Comparison of ENCODE assay signal across 13 cellular contexts in genomic region chr2:5914831-5915611, GRCh38.
DNase-seq lines count a peak whose midpoint lies in the region; ATAC-seq and TF ChIP-seq lines count a peak whose summit lies in the region.
"Had no signal": no experiment of that assay in that cellular context is flagged by ENCODE, and none has a peak within 500 bp of the region (broad histone marks: within the 10 kb centered on the region; RNA-seq: fewer than 3 reads in every experiment).

No MANE protein-coding gene starts in this region.

- H3K36me3 Mint-ChIP-seq in natural killer cell, result no peaks in the 10 kb centered on the region
- H3K36me3 Mint-ChIP-seq: activated CD4-positive, alpha-beta memory T cell treated with anti-CD3 and anti-CD28 coated beads for 36 hours had no signal

- H3K36me3 ChIP-seq in skeletal muscle tissue (ENCODE audit: control insufficient read depth in 3 of 3, insufficient read depth in 3 of 3, low read length in 3 of 3), result no peaks in the 10 kb centered on the region

- H3K4me3 ChIP-seq in skeletal muscle tissue (ENCODE audit: low read length in 3 of 3), result peak overlapping the region in 1 of 3 donors; percentile 39

- no peaks in the 10 kb centered on the region for H3K27me3 ChIP-seq in skeletal muscle tissue (ENCODE audit: control insufficient read depth in 3 of 3, insufficient read depth in 3 of 3, low read length in 3 of 3)

- no peaks in the 10 kb centered on the region for H3K9me3 ChIP-seq in skeletal muscle tissue (ENCODE audit: control insufficient read depth in 3 of 3, low read length in 3 of 3)

- intact Hi-C loops in natural killer cell (cut with micrococcal nuclease), result no loop called here

- no peak for TF ChIP-seq CTCF in natural killer cell (IDR thresholded peaks at IDR 0.05)

- no peaks in the 10 kb centered on the region for H3K4me1 Mint-ChIP-seq in natural killer cell

- peaks cover 15 to 20% (median 17%) of the 10 kb centered on the region in 3 donors for H3K4me1 ChIP-seq in skeletal muscle tissue (ENCODE audit: control insufficient read depth in 3 of 3, insufficient read depth in 3 of 3, low read length in 3 of 3)

- DNase-seq in NCI-H146 treated with DMSO at 0.1 percent for 48 hours (lab: John Stamatoyannopoulos, UW; ENCODE audit: unreplicated experiment) (peak; percentile 47), amniotic stem cell (lab: John Stamatoyannopoulos, UW) (peak; percentile 61), iPS-NIHi7 (ENCODE audit: extremely low spot score) (peak; percentile 41), natural killer cell (no peak), pons (ENCODE audit: low spot score) (no peak)
- DNase-seq: activated CD4-positive, alpha-beta memory T cell treated with anti-CD3 and anti-CD28 coated beads for 36 hours; central memory CD4-positive, alpha-beta T cell; GF-D8; head of caudate nucleus; RPMI8226 had no signal

- H3K4me3 Mint-ChIP-seq in natural killer cell, result no peak overlapping the region
- H3K4me3 Mint-ChIP-seq: activated CD4-positive, alpha-beta memory T cell treated with anti-CD3 and anti-CD28 coated beads for 36 hours had no signal

- H3K27me3 Mint-ChIP-seq in natural killer cell (ENCODE audit: low read depth in 2 of 2), result no peaks in the 10 kb centered on the region
- H3K27me3 Mint-ChIP-seq: activated CD4-positive, alpha-beta memory T cell treated with anti-CD3 and anti-CD28 coated beads for 36 hours had no signal

- H3K27ac ChIP-seq in skeletal muscle tissue (ENCODE audit: low read depth, low read length), result peak overlapping the region; percentile 55

- peak overlapping the region; percentile 17 to 51 (median 23) for H3K9ac ChIP-seq in skeletal muscle tissue (ENCODE audit: low read depth in 1 of 3, low read length in 3 of 3)

- ATAC-seq in natural killer cell, result no peak
- no peak for ATAC-seq in HG02938 (IDR thresholded peaks at IDR 0.05; ENCODE audit: unreplicated experiment)
- ATAC-seq in GM21825 (IDR thresholded peaks at IDR 0.05; ENCODE audit: unreplicated experiment), result no peak

- H3K27ac Mint-ChIP-seq in natural killer cell, result no peak overlapping the region
- H3K27ac Mint-ChIP-seq: activated CD4-positive, alpha-beta memory T cell treated with anti-CD3 and anti-CD28 coated beads for 36 hours had no signal

- H3K9me3 Mint-ChIP-seq in natural killer cell, result peaks cover 14 to 25% of the 10 kb centered on the region in 2 donors
- H3K9me3 Mint-ChIP-seq: activated CD4-positive, alpha-beta memory T cell treated with anti-CD3 and anti-CD28 coated beads for 36 hours had no signal

Comparison
In these comparisons a context has a peak if more than half of its experiments do, and no peak if none do; other contexts are left out.
1. DNase-seq: peak in NCI-H146 treated with DMSO at 0.1 percent for 48 hours (single experiment), amniotic stem cell (single experiment) and iPS-NIHi7 (single experiment); none in natural killer cell (single experiment) and pons (single experiment).